8 cellular contexts compared by ENCODE assay signal in the genomic region with DNA sequence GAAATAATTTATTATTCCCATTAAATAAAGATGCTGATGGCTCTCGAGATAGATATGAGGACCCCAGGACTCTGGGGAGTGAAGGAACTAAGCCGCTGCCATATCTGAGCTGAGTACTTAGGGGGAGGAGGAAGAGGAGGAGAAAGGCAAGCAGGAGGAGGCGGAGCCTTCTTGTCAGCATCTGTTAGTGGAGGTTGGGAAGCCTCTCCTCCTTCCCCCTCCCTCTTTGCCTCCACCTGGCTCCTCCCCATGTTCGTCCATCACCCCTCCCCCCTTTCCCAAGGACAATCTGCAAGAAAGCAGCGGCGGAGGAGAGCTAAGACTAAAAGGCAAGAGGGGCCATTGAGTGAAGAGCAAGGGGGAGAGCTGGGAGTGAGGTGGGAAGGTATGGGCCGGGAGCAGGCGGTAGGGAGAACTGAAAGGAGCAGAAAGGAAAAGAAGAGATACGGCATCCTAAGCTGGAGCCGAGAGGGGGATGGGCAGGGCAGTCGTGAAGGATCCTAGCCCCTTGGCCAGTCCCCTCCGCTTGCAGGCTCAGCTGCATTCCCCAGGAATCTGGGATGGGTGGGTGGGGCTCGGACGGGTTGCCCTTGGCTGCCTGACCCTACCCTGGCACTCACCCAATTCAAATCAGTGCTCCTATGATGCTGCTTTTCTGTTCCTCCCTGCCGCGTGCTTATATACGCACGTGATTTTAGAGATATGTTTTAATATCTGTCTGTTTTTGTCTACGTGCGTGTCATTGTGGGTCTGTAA. TPM values are rescaled to one million over a fixed set of nuclear protein-coding genes. Genes with fewer than 3 reads are reported as not detected.
DNase-seq lines count a peak whose midpoint lies in the region; ATAC-seq and TF ChIP-seq lines count a peak whose summit lies in the region.

TSS of gene PFKM (plus strand) at position 287 of the 756 bp plus-strand sequence. CDS start 3,411 bp downstream, outside the sequence.

- ATAC-seq in GM19324 (IDR thresholded peaks at IDR 0.05; ENCODE audit: low FRiP score, unreplicated experiment) = peak; percentile 97
- peak; percentile 97 for ATAC-seq in HG03457 (IDR thresholded peaks at IDR 0.05; ENCODE audit: unreplicated experiment)
- ATAC-seq in left lung = peak; percentile 100

- peak; percentile 79 to 93 for DNase-seq in NCI-H526 (lab: John Stamatoyannopoulos, UW)
- peak; percentile 59 for DNase-seq in activated CD4-positive, alpha-beta T cell treated with anti-CD3 and anti-CD28 coated beads, Interleukin-2, amount 50 U/mL, for 1 hour
- DNase-seq in dermis microvascular lymphatic vessel endothelial cell (ENCODE audit: low read depth in 2 of 2) = peak in 1 of 2 donors; percentile 92
- peak in 1 of 2 donors; percentile 84 for DNase-seq in left lung
- peak; percentile 62 for DNase-seq in stimulated activated CD4-positive, alpha-beta T cell treated with anti-CD3 and anti-CD28 coated beads, Interleukin-4, amount 100 ng/mL, for 1 hour

- peak within 1 kb of the TSS; percentile 81 for H3K4me3 ChIP-seq in BLaER1
- peak within 1 kb of the TSS; percentile 59 to 63 for H3K4me3 ChIP-seq in left lung

- H3K4me1 ChIP-seq in BLaER1 = peaks cover 30% of the 10 kb centered on the region
- peaks cover 0 to 7% of the 10 kb centered on the region in 2 donors for H3K4me1 ChIP-seq in left lung

- H4K20me1 ChIP-seq in BLaER1 = no peaks in the 10 kb centered on the region; the same call in 1 of the 2 replicates

- H3K4me2 ChIP-seq in BLaER1 = peak within 1 kb of the TSS; percentile 97

- H3K9ac ChIP-seq in BLaER1 = peak within 1 kb of the TSS; percentile 81

- no peak for TF ChIP-seq CTCF in left lung (IDR thresholded peaks at IDR 0.05)

- H3K36me3 ChIP-seq in BLaER1 (peaks cover 27% of the 10 kb centered on the region), left lung (peaks cover 0 to 10% of the 10 kb centered on the region in 2 donors)

- H3K9me3 ChIP-seq in BLaER1 (no peaks in the 10 kb centered on the region), left lung (no peaks in the 10 kb centered on the region)

- H3K27ac ChIP-seq in BLaER1 = peak within 1 kb of the TSS; percentile 63
- H3K27ac ChIP-seq in left lung = peak within 1 kb of the TSS; percentile 25 to 37

- intact Hi-C loops in left lung (cut with DNase I) = no loop called here

- no peaks in the 10 kb centered on the region for H3K27me3 ChIP-seq in BLaER1
- H3K27me3 ChIP-seq in left lung = no peaks in the 10 kb centered on the region

RNA-seq across cellular contexts. Expression of gene PFKM, which starts in this region (rescaled TPM):
- total RNA-seq in dermis microvascular lymphatic vessel endothelial cell (36.3 and 45.3 TPM in 2 replicates), left lung (10 to 100 TPM; 52.3 to 61.6 TPM)
